Comparison of ENCODE assay signal across 28 cellular contexts in genomic region chr12:128316078-128316477, GRCh38. TPM values are rescaled to one million over a fixed set of nuclear protein-coding genes. Genes with fewer than 3 reads are reported as not detected.
"Had no signal": no experiment of that assay in that cellular context is flagged by ENCODE, and none has a peak within 500 bp of the region (broad histone marks: within the 10 kb centered on the region; RNA-seq: fewer than 3 reads in every experiment).

No MANE protein-coding gene starts in this region.

- H3K9ac ChIP-seq: parathyroid adenoma had no signal

- H3K79me2 ChIP-seq: parathyroid adenoma had no signal

- DNase-seq: activated CD4-positive, alpha-beta memory T cell treated with anti-CD3 and anti-CD28 coated beads, Interleukin-2, amount 10 ng/mL, durations not matched to agents 7 days and 5 days; activated CD4-positive, alpha-beta T cell treated with anti-CD3 and anti-CD28 coated beads, Interleukin-2, amount 10 ng/mL, durations not matched to agents 24 days and 14 days; activated CD8-positive, alpha-beta memory T cell treated with anti-CD3 and anti-CD28 coated beads, Interleukin-2, amount 50 U/mL, for 48 hours; activated gamma-delta T cell; activated naive CD4-positive, alpha-beta T cell treated with anti-CD3 and anti-CD28 coated beads, Interleukin-2, amount 10 ng/mL, durations not matched to agents 7 days and 5 days; activated naive CD8-positive, alpha-beta T cell treated with anti-CD3 and anti-CD28 coated beads, Interleukin-2, amount 10 ng/mL, durations not matched to agents 7 days and 5 days; activated T-cell treated with anti-CD3 and anti-CD28 coated beads, Interleukin-2, amount 50 U/mL, for 24 hours; caudate nucleus; foreskin keratinocyte; heart right ventricle; kidney glomerular epithelial cell; left lung; naive B cell; occipital lobe; psoas muscle; stimulated activated CD4-positive, alpha-beta T cell treated with anti-CD3 and anti-CD28 coated beads, Interleukin-2, amount 100 ng/mL, for 48 hours; stimulated activated naive CD4-positive, alpha-beta T cell treated with Interleukin-2 at 50 U/mL for 16 hours; T-helper 17 cell; T1000; tibial artery; upper lobe of right lung; WERI-Rb-1 had no signal

- H3K4me3 ChIP-seq: ascending aorta, esophagus muscularis mucosa, heart right ventricle, left lung, psoas muscle, tibial artery, upper lobe of right lung had no signal

- ATAC-seq: activated CD4-positive, CD25-positive, alpha-beta regulatory T cell treated with anti-CD3 and anti-CD28 coated beads, Interleukin-2, amount 50 U/mL, for 24 hours; foreskin keratinocyte; psoas muscle; T-helper 17 cell; upper lobe of right lung had no signal

- H3K4me1 ChIP-seq: ascending aorta, foreskin keratinocyte, left lung, parathyroid adenoma, psoas muscle, tibial artery, upper lobe of right lung had no signal

- H3K36me3 ChIP-seq: ascending aorta, esophagus muscularis mucosa, heart right ventricle, left lung, tibial artery, upper lobe of right lung, WERI-Rb-1 had no signal

- H3K27ac ChIP-seq: ascending aorta, foreskin keratinocyte, left lung, parathyroid adenoma, psoas muscle, tibial artery, upper lobe of right lung, WERI-Rb-1 had no signal

- H2AFZ ChIP-seq: parathyroid adenoma had no signal

- H3K9me3 ChIP-seq: ascending aorta, esophagus muscularis mucosa, left lung, psoas muscle, upper lobe of right lung had no signal

- H3K27me3 ChIP-seq: ascending aorta, foreskin keratinocyte, tibial artery, upper lobe of right lung had no signal

RNA-seq across cellular contexts. Expression of gene TMEM132C, which starts 49.1 kb away (rescaled TPM):
- total RNA-seq: activated CD4-positive, alpha-beta T cell treated with anti-CD3 and anti-CD28 coated beads, Interleukin-2, amount 10 ng/mL, durations not matched to agents 24 days and 14 days; activated naive CD8-positive, alpha-beta T cell treated with anti-CD3 and anti-CD28 coated beads, Interleukin-2, amount 10 ng/mL, durations not matched to agents 7 days and 5 days; chondrocyte; foreskin keratinocyte; lung microvascular endothelial cell; T-helper 17 cell had no signal
- polyA plus RNA-seq: foreskin keratinocyte had no signal
